ENCODE assay signal across 15 cellular contexts in genomic region chr3:127836004-127836882, GRCh38. TPM values are rescaled to one million over a fixed set of nuclear protein-coding genes. Genes with fewer than 3 reads are reported as not detected.
DNase-seq lines count a peak whose midpoint lies in the region; ATAC-seq, FAIRE-seq and TF ChIP-seq lines count a peak whose summit lies in the region.
"Had no signal": no experiment of that assay in that cellular context is flagged by ENCODE, and none has a peak within 500 bp of the region (broad histone marks: within the 10 kb centered on the region; RNA-seq: fewer than 3 reads in every experiment).

No MANE protein-coding gene starts in this region.

- in situ Hi-C loops in K562 (cut with MboI), result no loop called here

- no peaks in the 10 kb centered on the region for H3F3A ChIP-seq in PC-3 (ENCODE audit: low read length, unreplicated experiment)

- no peaks in the 10 kb centered on the region for H3K9me1 ChIP-seq in K562 (ENCODE audit: control insufficient read depth, insufficient read depth, low read length)

- no peaks in the 10 kb centered on the region for H3K9me2 ChIP-seq in PC-3 (replicated peaks; ENCODE audit: low read length)

- TF ChIP-seq CTCF in K562 (IDR thresholded peaks at IDR 0.05 in 2 of 3, conservative IDR thresholded peaks at IDR 0.05 in 1 of 3; ENCODE audit: insufficient read depth in 2 of 3, low read depth in 1 of 3, low read length in 3 of 3) (no peak), RWPE1 (conservative IDR thresholded peaks at IDR 0.05; ENCODE audit: low read depth) (no peak), PC-3 (conservative IDR thresholded peaks at IDR 0.05; ENCODE audit: low read depth, low read length) (no peak)

- CTCF ChIA-PET in K562 (lab: Yijun Ruan, JAX; ENCODE audit: low intra/inter-chr PET ratio), result no interaction called here
- CTCF ChIA-PET in RWPE1 (lab: Yijun Ruan, JAX), result interaction anchor here (0.7 kb wide), 1 partner anchor 88 kb away, joined by 3 read pairs; no protein-coding TSS in a partner anchor
- CTCF ChIA-PET in PC-3 (lab: Charles Lee), result no interaction called here

- WGBS in K562 (ENCODE audit: insufficient coverage, low coverage, missing lambda C conversion rate), result 2% methylated on average over 7 of the region's 7 CpGs

- no peaks in the 10 kb centered on the region for H3K79me2 ChIP-seq in K562 (ENCODE audit: control insufficient read depth, insufficient read depth, low read length)
- H3K79me2 ChIP-seq in PC-3 (ENCODE audit: low read length), result no peaks in the 10 kb centered on the region

- H3K4me1 ChIP-seq in K562 (replicated peaks in 1 of 2; ENCODE audit: control insufficient read depth in 2 of 2, insufficient read depth in 2 of 2, low read length in 2 of 2) (no peaks in the 10 kb centered on the region; a peak in 1 of 5 replicates), PC-3 (ENCODE audit: insufficient read depth, low read length) (no peaks in the 10 kb centered on the region)
- H3K4me1 ChIP-seq: sigmoid colon had no signal

- H3K4me2 ChIP-seq in K562 (ENCODE audit: insufficient read depth, low read length), result no peak overlapping the region
- no peak overlapping the region for H3K4me2 ChIP-seq in PC-3 (ENCODE audit: low read length)

- intact Hi-C loops in K562 (cut with micrococcal nuclease), result loop anchor here (10.0 kb wide), 1 partner anchor 181 kb away; no protein-coding TSS in a partner anchor
- intact Hi-C loops in PC-3 (cut with micrococcal nuclease), result no loop called here

- H3K36me3 ChIP-seq in K562 (ENCODE audit: control insufficient read depth, insufficient read depth, low read length) (no peaks in the 10 kb centered on the region), PC-3 (ENCODE audit: low read depth, low read length) (no peaks in the 10 kb centered on the region; the same call in 1 of the 2 replicates)
- H3K36me3 ChIP-seq: sigmoid colon, WERI-Rb-1 had no signal

- H3K9me3 ChIP-seq in K562 (replicated peaks; ENCODE audit: control insufficient read depth, insufficient read depth, low read depth, low read length), result no peaks in the 10 kb centered on the region
- no peaks in the 10 kb centered on the region for H3K9me3 ChIP-seq in PC-3 (ENCODE audit: low read length)

- peak; percentile 50 for ATAC-seq in GM18508 (IDR thresholded peaks at IDR 0.05; ENCODE audit: insufficient read depth, unreplicated experiment)
- peak; percentile 71 for ATAC-seq in GM21381 (IDR thresholded peaks at IDR 0.05; ENCODE audit: unreplicated experiment)
- ATAC-seq in HG03097 (IDR thresholded peaks at IDR 0.05; ENCODE audit: low FRiP score, unreplicated experiment), result peak; percentile 63
- no peak for ATAC-seq in K562
- no peak for ATAC-seq in PC-3

- H3K27ac ChIP-seq in K562 (ENCODE audit: extremely low read depth, low read depth, low read length), result no peak overlapping the region
- H3K27ac ChIP-seq in RWPE1, result no peak overlapping the region
- no peak overlapping the region for H3K27ac ChIP-seq in PC-3 (ENCODE audit: low read length)
- H3K27ac ChIP-seq: sigmoid colon, WERI-Rb-1 had no signal

- TF ChIP-seq EP300 in K562 (IDR thresholded peaks at IDR 0.05; ENCODE audit: low read length), result no peak

- H4K20me1 ChIP-seq in K562 (replicated peaks; ENCODE audit: control insufficient read depth, insufficient read depth, low read length) (no peaks in the 10 kb centered on the region), PC-3 (ENCODE audit: low read length) (no peaks in the 10 kb centered on the region)

- BruUV-seq in K562 (replicated peaks; lab: Mats Ljungman, UMichigan) (no TSS peak), PC-3 (replicated peaks; lab: Mats Ljungman, UMichigan) (no TSS peak)

- TF ChIP-seq RAD21 in K562 (CRISPR knock-in tag; conservative IDR thresholded peaks at IDR 0.05 in 1 of 2, IDR thresholded peaks at IDR 0.05 in 1 of 2), result no peak

- no peak for DNase-seq in K562 (ENCODE audit: extremely low read depth in 1 of 4, low spot score in 3 of 4)
- no peak for DNase-seq in RWPE1 (ENCODE audit: low spot score)
- no peak for DNase-seq in NCI-H345 (lab: John Stamatoyannopoulos, UW)
- no peak for DNase-seq in inferior parietal cortex (ENCODE audit: extremely low spot score)
- no peak for DNase-seq in PC-3
- DNase-seq: CD4-positive, alpha-beta T cell; erythroblast; NCI-H526 treated with DMSO at 0.1 percent for 48 hours; sigmoid colon; stimulated activated naive CD4-positive, alpha-beta T cell; WERI-Rb-1 had no signal

- TF ChIP-seq POLR2A in K562 (conservative IDR thresholded peaks at IDR 0.05), result no peak

- peaks cover 0 to 22% of the 10 kb centered on the region in 2 experiments; a peak in 2 of 5 replicates for H3K27me3 ChIP-seq in K562 (ENCODE audit: control insufficient read depth in 2 of 2, insufficient read depth in 2 of 2, low read length in 2 of 2)
- no peaks in the 10 kb centered on the region for H3K27me3 ChIP-seq in PC-3 (ENCODE audit: low read length)
- H3K27me3 ChIP-seq: sigmoid colon had no signal

- POLR2A ChIA-PET in K562 (lab: Yijun Ruan, JAX) (interaction anchor here (0.6 kb wide), 1 partner anchor 115 kb away, joined by 3 read pairs; no protein-coding TSS in a partner anchor), RWPE1 (lab: Yijun Ruan, JAX; ENCODE audit: low non-redundant PET) (no interaction called here), PC-3 (lab: Charles Lee; ENCODE audit: unreplicated experiment) (interaction anchor here (0.6 kb wide), 1 partner anchor 238 kb away, joined by 3 read pairs; no protein-coding TSS in a partner anchor)

- H3K4me3 ChIP-seq in K562 (no peak overlapping the region), PC-3 (ENCODE audit: low read length) (no peak overlapping the region)
- H3K4me3 ChIP-seq: lung, sigmoid colon had no signal

- no peak overlapping the region for H2AFZ ChIP-seq in K562 (ENCODE audit: low read depth, low read length)
- H2AFZ ChIP-seq in PC-3 (ENCODE audit: low read length), result no peak overlapping the region

- H3K9ac ChIP-seq in K562 (ENCODE audit: insufficient read depth in 1 of 2, low read depth in 2 of 2, low read length in 2 of 2) (no peak overlapping the region), PC-3 (ENCODE audit: low read length) (no peak overlapping the region)

- no peak for FAIRE-seq in K562 (lab: Jason Lieb, UNC)

TF ChIP-seq in K562, 482 proteins besides CTCF, POLR2A, EP300 and RAD21:
- TF ChIP-seq FOXO4 (CRISPR knock-in tag; IDR thresholded peaks at IDR 0.05) (no peak), PKNOX1 (IDR thresholded peaks at IDR 0.05) (peak; percentile 71)

RNA-seq across cellular contexts. Expression of gene MGLL, which starts 13.9 kb away (rescaled TPM):
- not detected in 2 replicates for total RNA-seq in K562 (2011; cell fraction: chromatin; rRNA removed; ENCODE audit: low replicate concordance)
- total RNA-seq in K562 (2011; cell fraction: nucleolus; rRNA removed), result 0.13 TPM in 1 of 2 replicates, not detected in the other
- 0.61 TPM in 1 of 2 replicates, not detected in the other for total RNA-seq in K562 (2011; cell fraction: nucleoplasm; rRNA removed)
- 0.32 TPM in 1 of 2 replicates, not detected in the other for total RNA-seq in K562 (2014; rRNA removed)
- not detected in 2 replicates for total RNA-seq in K562 (2014; rRNA removed; fragmentation: Illumina TruSeq; extraction: Trizol)
- total RNA-seq in K562 (2015; rRNA removed; fragmentation: Illumina TruSeq; extraction: Trizol), result not detected in 2 replicates
- total RNA-seq in K562 (2021), result 0.18 and 0.60 TPM in 2 replicates
- not detected in 2 replicates for polyA plus RNA-seq in K562 (2011; rRNA removed)
- not detected in 2 replicates for polyA plus RNA-seq in K562 (2011; cell fraction: cytosol; rRNA removed)
- polyA plus RNA-seq in K562 (2011; cell fraction: nucleus; rRNA removed), result not detected in 2 replicates
- polyA plus RNA-seq in K562 (2012), result 0.09 TPM in 1 of 2 replicates, not detected in the other
- not detected in 2 replicates for polyA plus RNA-seq in K562 (2014; fragmentation: Illumina TruSeq; extraction: Trizol)
- polyA plus RNA-seq in K562 (2014; fragmentation: Nextera tagmentation; extraction: Ambion mirVana), result not detected
- polyA plus RNA-seq in K562 (2014; rRNA removed), result 0.12 TPM in 1 of 2 replicates, not detected in the other
- not detected in 2 replicates for polyA minus RNA-seq in K562 (2011; rRNA and poly(A)+ RNA removed)
- not detected in 2 replicates for polyA minus RNA-seq in K562 (2011; cell fraction: cytosol; rRNA and poly(A)+ RNA removed)
- polyA minus RNA-seq in K562 (2011; cell fraction: nucleus; rRNA and poly(A)+ RNA removed), result 0.13 and 0.33 TPM in 2 replicates
- total RNA-seq in PC-3 (2014; rRNA removed), result 38.7 and 40.1 TPM in 2 replicates

Comparison
In these comparisons a context has a peak if more than half of its experiments do, and no peak if none do; other contexts are left out.
1. ATAC-seq: peak in GM18508 (single experiment), GM21381 (single experiment) and HG03097 (single experiment); none in K562 (single experiment) and PC-3 (single experiment).
2. RNA of gene MGLL, which starts 13.9 kb away (total RNA-seq): 38.7 to 40.1 TPM in PC-3; 0.13 to 0.61 TPM in K562; every median in the first group is over 10 times any median in the second.